In the genomic region with DNA sequence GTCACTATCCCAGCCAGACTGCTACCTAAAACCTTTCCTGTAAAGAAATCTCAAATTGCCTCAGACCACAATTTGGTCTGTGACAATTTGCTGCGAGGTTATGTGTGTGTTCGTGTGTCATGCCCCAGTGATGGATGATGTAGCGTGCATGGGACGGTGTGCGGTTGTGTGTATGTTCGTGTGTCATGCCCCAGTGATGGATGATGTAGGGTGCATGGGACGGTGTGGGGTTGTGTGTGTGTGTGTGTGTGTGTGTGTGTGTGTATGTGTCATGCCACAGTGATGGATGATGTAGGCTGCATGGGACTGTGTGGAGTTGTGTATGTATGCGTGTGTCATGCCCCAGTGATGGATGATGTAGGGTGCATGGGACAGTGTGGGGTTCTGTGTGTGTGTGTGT, we compare ENCODE assay signal across 20 cellular contexts. TPM values are rescaled to one million over a fixed set of nuclear protein-coding genes. Genes with fewer than 3 reads are reported as not detected.
A peak's percentile ranks its signal among the peaks of the same experiment; 100 is the strongest.
DNase-seq lines count a peak whose midpoint lies in the region; ATAC-seq and TF ChIP-seq lines count a peak whose summit lies in the region.
"Had no signal": no experiment of that assay in that cellular context is flagged by ENCODE, and none has a peak within 500 bp of the region (broad histone marks: within the 10 kb centered on the region; RNA-seq: fewer than 3 reads in every experiment).

No MANE protein-coding gene starts in this region.

- H3K27ac Mint-ChIP-seq in activated naive CD4-positive, alpha-beta T cell treated with anti-CD3 and anti-CD28 coated beads, Interleukin-2, amount 50 U/mL, for 24 hours = peak overlapping the region; percentile 42
- H3K27ac Mint-ChIP-seq in activated naive CD4-positive, alpha-beta T cell treated with anti-CD3 and anti-CD28 coated beads, Interleukin-2, amount 50 U/mL, for 72 hours = no peak overlapping the region
- no peak overlapping the region for H3K27ac Mint-ChIP-seq in neural progenitor cell
- H3K27ac Mint-ChIP-seq: CD8-positive, alpha-beta T cell; HFFc6 had no signal

- no peak for TF ChIP-seq CTCF in esophagus muscularis mucosa (IDR thresholded peaks at IDR 0.05)
- no peak for TF ChIP-seq CTCF in neural progenitor cell (IDR thresholded peaks at IDR 0.05)
- no peak for TF ChIP-seq CTCF in lower lobe of right lung (IDR thresholded peaks at IDR 0.05)

- no peaks in the 10 kb centered on the region for H3K79me2 ChIP-seq in neural progenitor cell (ENCODE audit: low read depth)

- H3K4me3 Mint-ChIP-seq in activated naive CD4-positive, alpha-beta T cell treated with anti-CD3 and anti-CD28 coated beads, Interleukin-2, amount 50 U/mL, for 24 hours = no peak overlapping the region
- peak overlapping the region; percentile 15 for H3K4me3 Mint-ChIP-seq in neural progenitor cell
- H3K4me3 Mint-ChIP-seq: CD14-positive monocyte; CD8-positive, alpha-beta T cell; HFFc6 had no signal

- no peak overlapping the region for H3K4me2 ChIP-seq in neural progenitor cell

- H3K27me3 Mint-ChIP-seq in activated naive CD4-positive, alpha-beta T cell treated with anti-CD3 and anti-CD28 coated beads, Interleukin-2, amount 50 U/mL, for 24 hours = no peaks in the 10 kb centered on the region
- H3K27me3 Mint-ChIP-seq in neural progenitor cell (ENCODE audit: insufficient read depth, low read depth) = peaks cover 6% of the 10 kb centered on the region

- H3K9me3 Mint-ChIP-seq in activated naive CD4-positive, alpha-beta T cell treated with anti-CD3 and anti-CD28 coated beads, Interleukin-2, amount 50 U/mL, for 24 hours = no peaks in the 10 kb centered on the region
- peaks cover 8% of the 10 kb centered on the region in 2 donors for H3K9me3 Mint-ChIP-seq in activated naive CD4-positive, alpha-beta T cell treated with anti-CD3 and anti-CD28 coated beads, Interleukin-2, amount 50 U/mL, for 72 hours
- no peaks in the 10 kb centered on the region for H3K9me3 Mint-ChIP-seq in neural progenitor cell
- H3K9me3 Mint-ChIP-seq: CD14-positive monocyte; CD8-positive, alpha-beta T cell had no signal

- H3F3A ChIP-seq in neural progenitor cell (ENCODE audit: low read depth) = no peaks in the 10 kb centered on the region

- H3K9me3 ChIP-seq in esophagus muscularis mucosa (no peaks in the 10 kb centered on the region), neural progenitor cell (ENCODE audit: low read depth) (no peaks in the 10 kb centered on the region), SJCRH30 (replicated peaks) (no peaks in the 10 kb centered on the region), lower lobe of right lung (no peaks in the 10 kb centered on the region)

- peaks cover 67% of the 10 kb centered on the region for H3K4me1 Mint-ChIP-seq in activated naive CD4-positive, alpha-beta T cell treated with anti-CD3 and anti-CD28 coated beads, Interleukin-2, amount 50 U/mL, for 24 hours
- peaks cover 5% of the 10 kb centered on the region for H3K4me1 Mint-ChIP-seq in neural progenitor cell

- no peak overlapping the region for H2AFZ ChIP-seq in neural progenitor cell (replicated peaks)

- H3K27ac ChIP-seq in esophagus muscularis mucosa (replicated peaks in 1 of 4) (no peak overlapping the region), neural progenitor cell (no peak overlapping the region), SJCRH30 (no peak overlapping the region), lower lobe of right lung (no peak overlapping the region)
- H3K27ac ChIP-seq: 22Rv1, HL-60 had no signal

- H3K9ac ChIP-seq in neural progenitor cell = no peak overlapping the region

- DNase-seq in activated naive CD4-positive, alpha-beta T cell treated with anti-CD3 and anti-CD28 coated beads, Interleukin-2, amount 50 U/mL, for 72 hours (ENCODE audit: low spot score in 2 of 2) = no peak
- DNase-seq in esophagus muscularis mucosa (ENCODE audit: extremely low spot score) = peak; percentile 60
- no peak for DNase-seq in neural progenitor cell (ENCODE audit: low spot score)
- DNase-seq in NCI-H128 (lab: John Stamatoyannopoulos, UW; ENCODE audit: unreplicated experiment) = no peak
- DNase-seq in SJCRH30 = no peak
- no peak for DNase-seq in lower lobe of right lung
- DNase-seq: CD8-positive, alpha-beta T cell; COR-L47; DMS153; DND-41; GDM1; HCEC 1CT; HFFc6 had no signal

- TF ChIP-seq POLR2A in esophagus muscularis mucosa (IDR thresholded peaks at IDR 0.05; ENCODE audit: low read depth) = no peak

- ATAC-seq in activated naive CD4-positive, alpha-beta T cell treated with anti-CD3 and anti-CD28 coated beads, Interleukin-2, amount 50 U/mL, for 72 hours = no peak
- ATAC-seq in HG03432 (IDR thresholded peaks at IDR 0.05; ENCODE audit: unreplicated experiment) (no peak), lower lobe of right lung (no peak)
- ATAC-seq: CD8-positive, alpha-beta T cell had no signal

- no peaks in the 10 kb centered on the region for H3K36me3 ChIP-seq in esophagus muscularis mucosa
- no peaks in the 10 kb centered on the region for H3K36me3 ChIP-seq in neural progenitor cell
- no peaks in the 10 kb centered on the region for H3K36me3 ChIP-seq in SJCRH30
- no peaks in the 10 kb centered on the region for H3K36me3 ChIP-seq in lower lobe of right lung

- no peak for TF ChIP-seq EP300 in esophagus muscularis mucosa (IDR thresholded peaks at IDR 0.05)

- intact Hi-C loops in esophagus muscularis mucosa (cut with DNase I) = no loop called here
- intact Hi-C loops in lower lobe of right lung (cut with DNase I) = no loop called here

- no peaks in the 10 kb centered on the region for H3K4me1 ChIP-seq in esophagus muscularis mucosa
- no peaks in the 10 kb centered on the region for H3K4me1 ChIP-seq in neural progenitor cell
- H3K4me1 ChIP-seq in SJCRH30 = no peaks in the 10 kb centered on the region
- H3K4me1 ChIP-seq in lower lobe of right lung = no peaks in the 10 kb centered on the region

- H3K36me3 Mint-ChIP-seq in activated naive CD4-positive, alpha-beta T cell treated with anti-CD3 and anti-CD28 coated beads, Interleukin-2, amount 50 U/mL, for 24 hours = no peaks in the 10 kb centered on the region
- peaks cover 0 to under 1% of the 10 kb centered on the region in 2 donors for H3K36me3 Mint-ChIP-seq in activated naive CD4-positive, alpha-beta T cell treated with anti-CD3 and anti-CD28 coated beads, Interleukin-2, amount 50 U/mL, for 72 hours
- no peaks in the 10 kb centered on the region for H3K36me3 Mint-ChIP-seq in neural progenitor cell
- H3K36me3 Mint-ChIP-seq: CD14-positive monocyte; CD8-positive, alpha-beta T cell had no signal

- H3K4me3 ChIP-seq in esophagus muscularis mucosa (no peak overlapping the region), neural progenitor cell (no peak overlapping the region), SJCRH30 (no peak overlapping the region), lower lobe of right lung (no peak overlapping the region)

- 58% methylated on average over 8 of the region's 8 CpGs for WGBS in esophagus muscularis mucosa

- no peaks in the 10 kb centered on the region for H4K20me1 ChIP-seq in neural progenitor cell (ENCODE audit: low read depth)

- no peaks in the 10 kb centered on the region for H3K27me3 ChIP-seq in esophagus muscularis mucosa
- no peaks in the 10 kb centered on the region for H3K27me3 ChIP-seq in neural progenitor cell
- H3K27me3 ChIP-seq in SJCRH30 = no peaks in the 10 kb centered on the region
- H3K27me3 ChIP-seq in lower lobe of right lung (ENCODE audit: low read depth) = no peaks in the 10 kb centered on the region

RNA-seq across cellular contexts. Expression of a gene that starts 9.4 kb away (rescaled TPM):
- total RNA-seq in activated naive CD4-positive, alpha-beta T cell treated with anti-CD3 and anti-CD28 coated beads, Interleukin-2, amount 50 U/mL, for 72 hours = 1 to 10 TPM; 1.5 to 2.0 TPM
- 10 to 100 TPM in 1 of 4 donors, 1 to 10 TPM in 3; 2.9 to 28.0 (median 7.5) TPM for total RNA-seq in esophagus muscularis mucosa
- total RNA-seq in neural progenitor cell (ENCODE audit: low replicate concordance) = not detected in 2 replicates
- not detected in 2 replicates for total RNA-seq in SJCRH30 (2014; rRNA removed; shearing (Covaris generic))
- 21.4 TPM for total RNA-seq in lower lobe of right lung
- total RNA-seq: A673, HFFc6 had no signal

RNA-seq across cellular contexts. Expression of a gene that starts 34.3 kb away (rescaled TPM):
- total RNA-seq in activated naive CD4-positive, alpha-beta T cell treated with anti-CD3 and anti-CD28 coated beads, Interleukin-2, amount 50 U/mL, for 72 hours = 10 to 100 TPM; 90.3 to 93.5 TPM
- 1 to 10 TPM in 1 of 4 donors, under 1 TPM in 2, not detected in 1; 0.13 to 1.2 (median 0.34) TPM for total RNA-seq in esophagus muscularis mucosa
- not detected in 2 replicates for total RNA-seq in neural progenitor cell (ENCODE audit: low replicate concordance)
- not detected in 2 replicates for total RNA-seq in SJCRH30 (2014; rRNA removed; shearing (Covaris generic))
- 4.2 TPM for total RNA-seq in lower lobe of right lung
- total RNA-seq: A673, H4, HFFc6 had no signal

Comparison
In these comparisons a context has a peak if more than half of its experiments do, and no peak if none do; other contexts are left out.
1. RNA of a gene that starts 34.3 kb away (total RNA-seq): 90.3 to 93.5 TPM in activated naive CD4-positive, alpha-beta T cell treated with anti-CD3 and anti-CD28 coated beads, Interleukin-2, amount 50 U/mL, for 72 hours; 4.2 TPM in lower lobe of right lung (single experiment), 0.13 to 1.2 TPM in esophagus muscularis mucosa, not detected in neural progenitor cell and not detected in SJCRH30; every median in the first group is over 10 times any median in the second.